In genomic region chr2:77193858-77194448, GRCh38 we compare ENCODE assay signal across 31 cellular contexts.
"Had no signal": no experiment of that assay in that cellular context is flagged by ENCODE, and none has a peak within 500 bp of the region (broad histone marks: within the 10 kb centered on the region; RNA-seq: fewer than 3 reads in every experiment).

No MANE protein-coding gene starts in this region.

- H3K27me3 ChIP-seq: ascending aorta, cardiac muscle cell had no signal

- DNase-seq: activated CD4-positive, alpha-beta memory T cell treated with anti-CD3 and anti-CD28 coated beads, Interleukin-2, amount 10 ng/mL, durations not matched to agents 7 days and 5 days; activated CD4-positive, alpha-beta T cell treated with anti-CD3 and anti-CD28 coated beads for 1 hour; activated CD4-positive, alpha-beta T cell treated with anti-CD3 and anti-CD28 coated beads for 36 hours; activated CD4-positive, alpha-beta T cell treated with anti-CD3 and anti-CD28 coated beads for 48 hours; activated CD4-positive, alpha-beta T cell treated with anti-CD3 and anti-CD28 coated beads, Interleukin-2, amount 10 ng/mL, durations not matched to agents 7 days and 5 days; activated CD4-positive, alpha-beta T cell treated with anti-CD3 and anti-CD28 coated beads, Interleukin-2, amount 50 U/mL, for 48 hours; activated CD4-positive, CD25-positive, alpha-beta regulatory T cell; activated CD8-positive, alpha-beta memory T cell treated with anti-CD3 and anti-CD28 coated beads for 24 hours; activated CD8-positive, alpha-beta memory T cell treated with anti-CD3 and anti-CD28 coated beads, Interleukin-2, amount 10 ng/mL, durations not matched to agents 7 days and 5 days; activated CD8-positive, alpha-beta memory T cell treated with anti-CD3 and anti-CD28 coated beads, Interleukin-2, amount 50 U/mL, for 48 hours; activated CD8-positive, alpha-beta T cell treated with anti-CD3 and anti-CD28 coated beads, Interleukin-2, amount 10 ng/mL, durations not matched to agents 7 days and 5 days; activated effector memory CD4-positive, alpha-beta T cell treated with Interleukin-2 at 50 U/mL for 16 hours; activated gamma-delta T cell; activated naive CD4-positive, alpha-beta T cell treated with anti-CD3 and anti-CD28 coated beads, Interleukin-2, amount 10 ng/mL, durations not matched to agents 7 days and 5 days; activated naive CD4-positive, alpha-beta T cell treated with Interleukin-2 at 50 U/mL for 16 hours; activated naive CD8-positive, alpha-beta T cell treated with anti-CD3 and anti-CD28 coated beads, Interleukin-2, amount 10 ng/mL, durations not matched to agents 7 days and 5 days; activated naive CD8-positive, alpha-beta T cell treated with anti-CD3 and anti-CD28 coated beads, Interleukin-2, amount 50 U/mL, for 24 hours; activated T-cell treated with anti-CD3 and anti-CD28 coated beads, Interleukin-2, amount 50 U/mL, for 24 hours; activated T-cell treated with anti-CD3 and anti-CD28 coated beads, Interleukin-2, amount 50 U/mL, for 48 hours; amygdala; anterior cingulate cortex; caudate nucleus; cerebellar nuclear complex; T-helper 1 cell; T-helper 2 cell; T-helper 9 cell; WERI-Rb-1 had no signal

- ATAC-seq: activated CD4-positive, alpha-beta T cell treated with anti-CD3 and anti-CD28 coated beads for 36 hours; activated CD4-positive, CD25-positive, alpha-beta regulatory T cell treated with anti-CD3 and anti-CD28 coated beads, Interleukin-2, amount 50 U/mL, for 24 hours; activated CD8-positive, alpha-beta memory T cell treated with anti-CD3 and anti-CD28 coated beads, Interleukin-2, amount 10 ng/mL, durations not matched to agents 7 days and 5 days; activated CD8-positive, alpha-beta T cell treated with anti-CD3 and anti-CD28 coated beads, Interleukin-2, amount 10 ng/mL, durations not matched to agents 7 days and 5 days; activated naive CD8-positive, alpha-beta T cell treated with anti-CD3 and anti-CD28 coated beads, Interleukin-2, amount 50 U/mL, for 24 hours; WTC11 had no signal

- H3K4me3 ChIP-seq: ascending aorta, cardiac muscle cell had no signal

- H3K27ac ChIP-seq: ascending aorta, cardiac muscle cell, WERI-Rb-1 had no signal

- H3K4me1 ChIP-seq: ascending aorta had no signal

- H3K9me3 ChIP-seq: ascending aorta had no signal

- H3K36me3 ChIP-seq: ascending aorta, cardiac muscle cell, WERI-Rb-1 had no signal
